Comparison of ENCODE assay signal across 18 cellular contexts in the genomic region with DNA sequence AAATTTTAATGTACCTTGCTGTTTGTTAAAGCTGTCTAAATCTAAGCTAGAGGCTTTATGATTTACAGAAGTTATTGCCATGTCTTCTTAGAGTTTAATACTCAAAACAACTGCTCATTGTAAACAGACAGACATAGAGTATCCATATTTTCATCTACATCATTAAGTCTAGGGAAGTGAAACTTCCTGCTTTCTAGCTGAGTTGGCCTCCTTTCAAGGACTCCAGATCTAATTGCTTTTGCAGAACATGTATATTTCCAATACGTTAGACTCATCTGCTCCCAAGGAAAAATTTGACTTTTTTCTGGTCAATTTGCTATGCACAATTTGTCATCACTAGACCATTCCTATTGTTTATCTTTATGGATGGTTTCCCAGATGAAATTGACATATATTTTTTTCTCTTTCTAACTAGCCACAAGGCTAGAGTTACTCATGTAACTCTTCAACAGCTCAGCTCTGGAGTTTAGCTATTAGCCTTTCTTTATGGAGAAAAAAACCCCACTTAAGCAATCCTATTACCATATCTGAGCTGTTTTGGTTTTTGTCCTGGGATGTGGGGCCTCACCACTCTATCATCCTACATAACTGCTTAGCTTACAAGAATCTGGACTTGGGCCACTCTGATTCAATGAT.
DNase-seq lines count a peak whose midpoint lies in the region; ATAC-seq, FAIRE-seq and TF ChIP-seq lines count a peak whose summit lies in the region.
"Had no signal": no experiment of that assay in that cellular context is flagged by ENCODE, and none has a peak within 500 bp of the region (broad histone marks: within the 10 kb centered on the region; RNA-seq: fewer than 3 reads in every experiment).

No MANE protein-coding gene starts in this region.

- no peak for TF ChIP-seq POLR2A in GM12891 (IDR thresholded peaks at IDR 0.05; ENCODE audit: low read depth, low read length)
- TF ChIP-seq POLR2A in sigmoid colon (IDR thresholded peaks at IDR 0.05) = no peak

- no peaks in the 10 kb centered on the region for H3K9me3 Mint-ChIP-seq in naive B cell
- H3K9me3 Mint-ChIP-seq: CD4-positive, alpha-beta memory T cell; endodermal cell; neural crest cell; T-helper 1 cell treated with Interleukin-12 subunit alpha and Interleukin-12 subunit beta and Interleukin-4 antibody, amounts not matched to agents 30 μg/mL and 1 μg/mL, for 36 hours had no signal

- H3K4me1 ChIP-seq in sigmoid colon = no peaks in the 10 kb centered on the region
- H3K4me1 ChIP-seq: body of pancreas, right lobe of liver had no signal

- WGBS in sigmoid colon, 2 donors = 61 to 62% methylated on average over 1 of the region's 1 CpG

- peak; percentile 64 for FAIRE-seq in GM12891 (lab: Jason Lieb, UNC)

- no peaks in the 10 kb centered on the region for H3K36me3 Mint-ChIP-seq in naive B cell

- H3K27ac ChIP-seq in sigmoid colon = no peak overlapping the region
- H3K27ac ChIP-seq: body of pancreas, left ventricle myocardium inferior, right lobe of liver had no signal

- no peak for TF ChIP-seq EP300 in sigmoid colon (IDR thresholded peaks at IDR 0.05)

- peak overlapping the region in 1 of 6 donors; percentile 56 for H3K27ac Mint-ChIP-seq in naive B cell
- H3K27ac Mint-ChIP-seq: CD4-positive, alpha-beta memory T cell; endodermal cell; T-helper 1 cell treated with Interleukin-12 subunit alpha and Interleukin-12 subunit beta and Interleukin-4 antibody, amounts not matched to agents 30 μg/mL and 1 μg/mL, for 36 hours had no signal

- no peak overlapping the region for H3K4me3 ChIP-seq in sigmoid colon
- H3K4me3 ChIP-seq: body of pancreas, left ventricle myocardium inferior, right lobe of liver had no signal

- intact Hi-C loops in sigmoid colon (cut with DNase I) = no loop called here

- H3K27me3 Mint-ChIP-seq in naive B cell = no peaks in the 10 kb centered on the region
- H3K27me3 Mint-ChIP-seq: CD4-positive, alpha-beta memory T cell had no signal

- no peak for DNase-seq in GM12891 (ENCODE audit: insufficient read length, low spot score)
- peak; percentile 81 for DNase-seq in MV-4-11 (lab: John Stamatoyannopoulos, UW)
- DNase-seq in astrocyte of the hippocampus (ENCODE audit: low read depth, low spot score) = peak; percentile 36
- DNase-seq in naive B cell = no peak
- no peak for DNase-seq in NCI-H748 treated with DMSO at 0.1 percent for 48 hours (lab: John Stamatoyannopoulos, UW)
- no peak for DNase-seq in sigmoid colon
- DNase-seq in activated CD8-positive, alpha-beta memory T cell treated with anti-CD3 and anti-CD28 coated beads for 24 hours = no peak
- DNase-seq: body of pancreas; CD4-positive, alpha-beta memory T cell; endodermal cell; hippocampal formation; left ventricle myocardium inferior; NCI-H2171 treated with DMSO at 0.1 percent for 48 hours; right lobe of liver; stimulated activated naive CD8-positive, alpha-beta T cell treated with anti-CD3 and anti-CD28 coated beads, Interleukin-15, Interleukin-2, amounts not matched to agents 100 U/mL and 50 U/mL, for 24 hours had no signal

- H3K36me3 ChIP-seq in sigmoid colon = no peaks in the 10 kb centered on the region
- H3K36me3 ChIP-seq: left ventricle myocardium inferior, right lobe of liver had no signal

- no peaks in the 10 kb centered on the region for H3K9me3 ChIP-seq in sigmoid colon
- H3K9me3 ChIP-seq: body of pancreas, left ventricle myocardium inferior, right lobe of liver had no signal

- no peak for TF ChIP-seq CTCF in sigmoid colon (IDR thresholded peaks at IDR 0.05)

- H3K27me3 ChIP-seq in sigmoid colon = no peaks in the 10 kb centered on the region
- H3K27me3 ChIP-seq: body of pancreas, right lobe of liver had no signal

- H3K4me1 Mint-ChIP-seq in naive B cell = peaks cover 0 to 8% (median 0%) of the 10 kb centered on the region in 3 donors
- H3K4me1 Mint-ChIP-seq: CD4-positive, alpha-beta memory T cell; endodermal cell; neural crest cell had no signal

- no peak overlapping the region for H3K4me3 Mint-ChIP-seq in naive B cell
- H3K4me3 Mint-ChIP-seq: CD4-positive, alpha-beta memory T cell; endodermal cell; neural crest cell; T-helper 1 cell treated with Interleukin-12 subunit alpha and Interleukin-12 subunit beta and Interleukin-4 antibody, amounts not matched to agents 30 μg/mL and 1 μg/mL, for 36 hours had no signal

- ATAC-seq in naive B cell (ENCODE audit: low read depth in 2 of 2) (peak; percentile 25 to 43), HG03460 (IDR thresholded peaks at IDR 0.05; ENCODE audit: unreplicated experiment) (no peak)
- ATAC-seq: body of pancreas; right lobe of liver; stimulated activated naive CD8-positive, alpha-beta T cell treated with anti-CD3 and anti-CD28 coated beads, Interleukin-15, Interleukin-2, amounts not matched to agents 100 U/mL and 50 U/mL, for 24 hours had no signal

TF ChIP-seq in GM12891, 5 proteins besides CTCF, POLR2A, EP300 and RAD21:
- TF ChIP-seq POLR2AphosphoS5 (IDR thresholded peaks at IDR 0.05; ENCODE audit: low read depth, low read length) = no peak
- TF ChIP-seq PAX5 (IDR thresholded peaks at IDR 0.05; ENCODE audit: insufficient read depth, low read length, severe bottlenecking) = no peak
- TF ChIP-seq POU2F2 (IDR thresholded peaks at IDR 0.05; ENCODE audit: low read depth, low read length) = no peak
- peak; percentile 89 for TF ChIP-seq SPI1 (IDR thresholded peaks at IDR 0.05; ENCODE audit: low read depth, low read length)

Comparison
In these comparisons a context has a peak if more than half of its experiments do, and no peak if none do; other contexts are left out.
1. DNase-seq: peak in MV-4-11 (single experiment) and astrocyte of the hippocampus (single experiment); none in GM12891 (single experiment), naive B cell (single experiment), NCI-H748 treated with DMSO at 0.1 percent for 48 hours (single experiment), sigmoid colon (single experiment) and activated CD8-positive, alpha-beta memory T cell treated with anti-CD3 and anti-CD28 coated beads for 24 hours (single experiment).